Comparison of ENCODE assay signal across 8 cellular contexts in the genomic region with DNA sequence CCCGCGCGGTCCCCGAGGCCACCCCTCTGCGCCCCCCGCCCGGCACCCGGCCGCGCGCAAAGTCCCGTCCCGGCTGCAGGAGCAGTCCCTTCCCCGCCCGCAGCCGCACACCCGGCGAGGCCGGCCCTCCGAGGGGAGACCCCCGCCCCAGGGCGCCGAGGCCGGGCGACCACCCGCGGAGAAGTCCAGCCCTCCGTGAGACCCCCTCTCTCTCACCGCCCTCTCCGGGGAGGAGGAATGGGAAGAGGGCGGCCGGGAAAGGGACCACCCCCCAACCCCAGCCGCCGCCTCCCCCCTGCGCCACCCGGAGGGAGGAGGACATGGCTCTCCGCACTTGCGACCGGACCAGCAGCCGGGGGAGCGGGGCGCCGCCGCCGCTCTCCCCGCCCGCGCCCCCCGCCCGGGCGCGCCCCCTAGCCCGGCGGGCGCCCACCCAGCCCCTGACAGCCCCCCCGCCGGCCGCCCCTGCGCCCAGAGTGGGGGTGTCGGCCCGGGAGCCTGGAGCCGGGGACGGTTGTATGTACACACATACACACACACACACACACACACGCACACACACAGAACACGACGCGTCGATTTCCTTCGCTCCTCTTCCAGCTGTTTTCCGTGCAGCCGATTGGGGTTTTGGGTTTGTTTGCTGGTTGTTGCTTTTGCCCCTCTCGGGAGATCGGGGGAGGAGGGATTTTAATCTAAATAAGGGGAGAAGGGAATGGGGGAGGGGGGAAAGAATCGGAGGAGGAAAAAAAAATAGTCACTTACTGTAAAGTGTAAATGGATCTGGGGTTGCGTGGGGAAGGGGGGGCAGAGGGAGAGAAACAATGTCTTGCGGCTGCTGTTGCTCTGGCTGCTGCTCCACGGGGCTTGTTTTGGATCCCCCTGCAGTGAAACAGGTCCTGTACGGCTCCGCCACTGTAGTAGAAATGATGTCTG. TPM values are rescaled to one million over a fixed set of nuclear protein-coding genes. Genes with fewer than 3 reads are reported as not detected.
DNase-seq lines count a peak whose midpoint lies in the region; ATAC-seq, FAIRE-seq and TF ChIP-seq lines count a peak whose summit lies in the region.

A gene (minus strand): TSS at position 925 of the 933 bp plus-strand sequence.

- no peak within 1 kb of the TSS for H2BK20ac ChIP-seq in H1 (ENCODE audit: low read length)

- H3K4me2 ChIP-seq in H1 (ENCODE audit: insufficient read depth in 1 of 2, low read depth in 2 of 2, low read length in 2 of 2) (peak within 1 kb of the TSS; percentile 92 to 99), mesenchymal stem cell (ENCODE audit: low read length, poor library complexity, severe bottlenecking) (peak within 1 kb of the TSS; percentile 98)

- 0% methylated on average over 11 of the region's 79 CpGs; no CpG with 5 or more reads in 1 of the 2 experiments for WGBS in H1 (ENCODE audit: extremely low coverage in 1 of 2, insufficient coverage in 1 of 2, insufficient read length in 1 of 2, insufficient replicate concordance in 2 of 2, low coverage in 1 of 2, low lambda C conversion rate in 2 of 2, missing lambda C conversion rate in 1 of 2), 2 experiments
- under 1% methylated on average over 37 of the region's 79 CpGs for WGBS in mesenchymal stem cell

- H3K27ac Mint-ChIP-seq in activated CD8-positive, alpha-beta T cell treated with anti-CD3 and anti-CD28 coated beads, Interleukin-2, amount 10 ng/mL, durations not matched to agents 7 days and 5 days = peak within 1 kb of the TSS; percentile 97

- H3K36me3 ChIP-seq in H1 (ENCODE audit: control insufficient read depth in 2 of 4, insufficient read depth in 4 of 4, low read length in 3 of 4) (no peaks in the 10 kb centered on the region), mesenchymal stem cell (ENCODE audit: control insufficient read depth in 1 of 2, insufficient read depth in 2 of 2, low read depth in 1 of 2, low read length in 2 of 2) (peaks cover 0 to 6% of the 10 kb centered on the region in 2 experiments)

- TF ChIP-seq RAD21 in H1 (IDR thresholded peaks at IDR 0.05 in 1 of 2, conservative IDR thresholded peaks at IDR 0.05 in 1 of 2; ENCODE audit: low read depth in 2 of 2, low read length in 2 of 2) = no peak

- H2BK5ac ChIP-seq in H1 (ENCODE audit: low read depth, low read length) (no peak within 1 kb of the TSS), mesenchymal stem cell (ENCODE audit: low read depth, low read length, poor library complexity, severe bottlenecking) (peak within 1 kb of the TSS; percentile 87)

- CTCF ChIA-PET in activated CD8-positive, alpha-beta T cell treated with anti-CD3 and anti-CD28 coated beads, Interleukin-2, amount 10 ng/mL, durations not matched to agents 7 days and 5 days (lab: Charles Lee) = interaction anchor here (1.0 to 5.8 kb wide), 34 partner anchors 13 to 442 kb away, joined by 3 to 173 read pairs (median 6); no protein-coding TSS in a partner anchor
- CTCF ChIA-PET in H1 (lab: Charles Lee; ENCODE audit: partially characterized antibody) = interaction anchor here (0.9 to 4.4 kb wide), 6 partner anchors 11 to 249 kb away, joined by 3 to 43 read pairs (median 10); no protein-coding TSS in a partner anchor

- H3K27me3 ChIP-seq in H1 (replicated peaks in 1 of 4; ENCODE audit: control insufficient read depth in 3 of 4, extremely low read depth in 1 of 4, insufficient read depth in 3 of 4, low read length in 3 of 4) (peaks cover 1 to 24% (median 12%) of the 10 kb centered on the region in 4 experiments; a peak in 6 of 7 replicates), mesenchymal stem cell (ENCODE audit: control insufficient read depth in 1 of 2, insufficient read depth in 1 of 2, low read length in 2 of 2) (no peaks in the 10 kb centered on the region)

- H2AFZ ChIP-seq in H1 (ENCODE audit: low read length) (peak within 1 kb of the TSS; percentile 71; the same call in 1 of the 2 replicates), mesenchymal stem cell (ENCODE audit: low read depth, low read length) (peak within 1 kb of the TSS; percentile 83)

- peak within 1 kb of the TSS in 2 of 4 experiments; percentile 20 to 38; a peak in 3 of 7 replicates for H3K9ac ChIP-seq in H1 (replicated peaks in 1 of 4; ENCODE audit: extremely low read depth in 1 of 4, low read depth in 3 of 4, low read length in 3 of 4)
- peak within 1 kb of the TSS; percentile 94 for H3K9ac ChIP-seq in mesenchymal stem cell (ENCODE audit: low read length)

- no peak within 1 kb of the TSS for H3K56ac ChIP-seq in H1 (replicated peaks; ENCODE audit: insufficient read length, low read depth, low read length)

- no peaks in the 10 kb centered on the region for H3K79me2 ChIP-seq in H1 (ENCODE audit: control insufficient read depth in 1 of 2, insufficient read depth in 2 of 2, low read length in 2 of 2)

- no peaks in the 10 kb centered on the region for H3K27me3 Mint-ChIP-seq in activated CD8-positive, alpha-beta T cell treated with anti-CD3 and anti-CD28 coated beads, Interleukin-2, amount 10 ng/mL, durations not matched to agents 7 days and 5 days (ENCODE audit: low read depth)

- POLR2A ChIA-PET in activated CD8-positive, alpha-beta T cell treated with anti-CD3 and anti-CD28 coated beads, Interleukin-2, amount 10 ng/mL, durations not matched to agents 7 days and 5 days (lab: Charles Lee) = interaction anchor here (0.6 to 3.5 kb wide), 29 partner anchors 16 to 444 kb away, joined by 3 to 26 read pairs (median 5); no protein-coding TSS in a partner anchor
- POLR2A ChIA-PET in H1 (lab: Charles Lee; ENCODE audit: partially characterized antibody) = no interaction called here

- H3K23ac ChIP-seq in H1 (ENCODE audit: insufficient read length) (no peak within 1 kb of the TSS), mesenchymal stem cell (ENCODE audit: low read length in 2 of 2) (peak within 1 kb of the TSS; percentile 71 to 90)

- peak within 1 kb of the TSS; percentile 24; the same call in 1 of the 2 replicates for H3K18ac ChIP-seq in H1 (ENCODE audit: extremely low read depth, low read length)
- peak within 1 kb of the TSS; percentile 96 to 97 for H3K18ac ChIP-seq in mesenchymal stem cell (ENCODE audit: low read depth in 1 of 2, low read length in 2 of 2)

- H4K5ac ChIP-seq in H1 (ENCODE audit: insufficient read length, low read depth, low read length) = no peak within 1 kb of the TSS

- peak within 1 kb of the TSS; percentile 99 for H3K4me3 Mint-ChIP-seq in activated CD8-positive, alpha-beta T cell treated with anti-CD3 and anti-CD28 coated beads, Interleukin-2, amount 10 ng/mL, durations not matched to agents 7 days and 5 days

- H2BK120ac ChIP-seq in H1 (replicated peaks; ENCODE audit: low read depth, low read length) (no peak within 1 kb of the TSS), mesenchymal stem cell (ENCODE audit: low read depth, low read length) (peak within 1 kb of the TSS; percentile 99)

- H2BK15ac ChIP-seq in H1 (ENCODE audit: low read length) (no peak within 1 kb of the TSS), mesenchymal stem cell (ENCODE audit: low read depth, poor library complexity, severe bottlenecking) (peak within 1 kb of the TSS; percentile 99)

- TF ChIP-seq EP300 in H1 (IDR thresholded peaks at IDR 0.05; ENCODE audit: borderline replicate concordance in 1 of 2, low read depth in 2 of 2, low read length in 2 of 2) = no peak

- H4K20me1 ChIP-seq in H1 (replicated peaks in 1 of 2; ENCODE audit: control insufficient read depth in 1 of 2, insufficient read depth in 2 of 2, low read length in 2 of 2) = peaks cover 0 to 2% of the 10 kb centered on the region in 2 experiments

- H3K27ac ChIP-seq in H1 (ENCODE audit: low read depth, low read length) = no peak within 1 kb of the TSS
- peak within 1 kb of the TSS; percentile 77 for H3K27ac ChIP-seq in mesenchymal stem cell (ENCODE audit: low read length, poor library complexity, severe bottlenecking)

- H3K14ac ChIP-seq in H1 (ENCODE audit: insufficient read length) (no peak within 1 kb of the TSS), mesenchymal stem cell (ENCODE audit: low read length in 2 of 2) (peak within 1 kb of the TSS; percentile 94 to 96)

- peak; percentile 7 for ATAC-seq in GM18508 (IDR thresholded peaks at IDR 0.05; ENCODE audit: insufficient read depth, unreplicated experiment)
- peak; percentile 27 for ATAC-seq in activated CD8-positive, alpha-beta T cell treated with anti-CD3 and anti-CD28 coated beads, Interleukin-2, amount 10 ng/mL, durations not matched to agents 7 days and 5 days

- TF ChIP-seq CTCF in H1 (IDR thresholded peaks at IDR 0.05; ENCODE audit: control extremely low read depth in 1 of 3, insufficient read depth in 1 of 3, low read depth in 1 of 3, low read length in 3 of 3) = no peak

- H3K9me3 Mint-ChIP-seq in activated CD8-positive, alpha-beta T cell treated with anti-CD3 and anti-CD28 coated beads, Interleukin-2, amount 10 ng/mL, durations not matched to agents 7 days and 5 days (ENCODE audit: insufficient read depth) = no peaks in the 10 kb centered on the region

- H4K8ac ChIP-seq in H1 (ENCODE audit: extremely low read depth, insufficient read depth, low read length) = peak within 1 kb of the TSS; percentile 59
- peak within 1 kb of the TSS; percentile 89 for H4K8ac ChIP-seq in mesenchymal stem cell (ENCODE audit: low read length)

- no peak within 1 kb of the TSS for H2BK12ac ChIP-seq in H1 (ENCODE audit: low read depth, low read length)
- H2BK12ac ChIP-seq in mesenchymal stem cell (ENCODE audit: low read length in 2 of 2) = peak within 1 kb of the TSS in 1 of 2 experiments; percentile 51

- H3K4me3 ChIP-seq in H1 (ENCODE audit: extremely low read depth in 1 of 4, insufficient read depth in 2 of 4, low read depth in 3 of 4, low read length in 4 of 4) = peak within 1 kb of the TSS; percentile 63 to 84 (median 68)
- peak within 1 kb of the TSS; percentile 88 to 90 for H3K4me3 ChIP-seq in mesenchymal stem cell (ENCODE audit: insufficient read depth in 1 of 2, low read depth in 1 of 2, low read length in 2 of 2)

- H3K9me3 ChIP-seq in H1 (ENCODE audit: insufficient read depth in 2 of 2, low read depth in 1 of 2, low read length in 1 of 2) (no peaks in the 10 kb centered on the region), mesenchymal stem cell (ENCODE audit: control insufficient read depth, low read length) (no peaks in the 10 kb centered on the region)

- H2AK5ac ChIP-seq in H1 (ENCODE audit: low read depth, low read length) (no peak within 1 kb of the TSS), mesenchymal stem cell (ENCODE audit: low read length, severe bottlenecking) (no peak within 1 kb of the TSS)

- H3K79me1 ChIP-seq in H1 (ENCODE audit: low read depth, low read length) (no peaks in the 10 kb centered on the region), mesenchymal stem cell (replicated peaks; ENCODE audit: low read length, poor library complexity, severe bottlenecking) (peaks cover 5% of the 10 kb centered on the region)

- H3K4me1 ChIP-seq in H1 (replicated peaks in 1 of 4; ENCODE audit: control insufficient read depth in 3 of 4, insufficient read depth in 4 of 4, low read length in 3 of 4) (peaks cover 8 to 22% (median 10%) of the 10 kb centered on the region in 4 experiments; a peak in 6 of 7 replicates), mesenchymal stem cell (ENCODE audit: control insufficient read depth, insufficient read depth, low read depth, low read length) (peaks cover 6% of the 10 kb centered on the region)

- H3K36me3 Mint-ChIP-seq in activated CD8-positive, alpha-beta T cell treated with anti-CD3 and anti-CD28 coated beads, Interleukin-2, amount 10 ng/mL, durations not matched to agents 7 days and 5 days (ENCODE audit: low read depth) = peaks cover 23% of the 10 kb centered on the region

- FAIRE-seq in H1 (lab: Jason Lieb, UNC) = no peak
- FAIRE-seq in RCC 7860 (lab: Jason Lieb, UNC) = no peak

- TF ChIP-seq POLR2A in H1 (IDR thresholded peaks at IDR 0.05; ENCODE audit: control extremely low read depth in 1 of 2, low read depth in 2 of 2, low read length in 2 of 2) = no peak; a peak in 1 of 3 replicates

- H4K91ac ChIP-seq in H1 (replicated peaks; ENCODE audit: insufficient read length, low read length) = no peak within 1 kb of the TSS
- H4K91ac ChIP-seq in mesenchymal stem cell (ENCODE audit: low read length) = peak within 1 kb of the TSS; percentile 91

- no peak within 1 kb of the TSS for H3K4ac ChIP-seq in H1 (replicated peaks; ENCODE audit: insufficient read length, low read depth, low read length)
- H3K4ac ChIP-seq in mesenchymal stem cell (ENCODE audit: low read depth in 1 of 2, low read length in 2 of 2) = peak within 1 kb of the TSS; percentile 91 to 97

- peaks cover 58% of the 10 kb centered on the region for H3K4me1 Mint-ChIP-seq in activated CD8-positive, alpha-beta T cell treated with anti-CD3 and anti-CD28 coated beads, Interleukin-2, amount 10 ng/mL, durations not matched to agents 7 days and 5 days (ENCODE audit: low read depth)

- DNase-seq in 8988T = peak; percentile 63
- peak; percentile 73 for DNase-seq in M059J (ENCODE audit: low read depth)
- peak; percentile 68 for DNase-seq in activated CD8-positive, alpha-beta T cell treated with anti-CD3 and anti-CD28 coated beads, Interleukin-2, amount 10 ng/mL, durations not matched to agents 7 days and 5 days
- DNase-seq in H1 (ENCODE audit: low read depth in 1 of 2, low spot score in 2 of 2) = peak in 1 of 2 experiments; percentile 65
- peak; percentile 90 for DNase-seq in mesenchymal stem cell
- peak; percentile 6 to 12 for DNase-seq in stimulated activated CD8-positive, alpha-beta memory T cell treated with anti-CD3 and anti-CD28 coated beads, Interleukin-4, amount 100 ng/mL, for 4 hours (ENCODE audit: low read depth in 2 of 2, low spot score in 1 of 2)
- DNase-seq in RCC 7860 (ENCODE audit: low spot score) = no peak

- peaks cover 15% of the 10 kb centered on the region for H3K23me2 ChIP-seq in H1 (ENCODE audit: low read depth, low read length)

RNA-seq across cellular contexts. Expression of the gene that starts here (rescaled TPM):
- total RNA-seq in M059J (2014; rRNA removed; shearing (Covaris generic)) = 31.5 and 35.4 TPM in 2 replicates
- total RNA-seq in activated CD8-positive, alpha-beta T cell treated with anti-CD3 and anti-CD28 coated beads, Interleukin-2, amount 10 ng/mL, durations not matched to agents 7 days and 5 days = 10 to 100 TPM; 36.7 to 42.9 TPM
- 3.3 and 4.0 TPM in 2 replicates for total RNA-seq in H1 (2021; fragmentation: NEBNext Ultra II Directional; extraction: Animal tissue kit (Norgen Biotek cat#: 25700))
- 1.6 and 2.6 TPM in 2 replicates for polyA plus RNA-seq in H1 (2011; rRNA removed)
- polyA plus RNA-seq in H1 (2011; cell fraction: cytosol; rRNA removed) = 1.9 TPM
- 6.1 TPM for polyA plus RNA-seq in H1 (2011; cell fraction: nucleus; rRNA removed)
- polyA plus RNA-seq in H1 (2012, experiment 1 of 2) = 1.2 to 1.8 TPM (median 1.6 TPM) in 4 replicates
- 0.08 TPM for polyA plus RNA-seq in H1 (2012, experiment 2 of 2)
- 1.8 TPM for polyA plus RNA-seq in H1 (2013, experiment 1 of 2)
- polyA plus RNA-seq in H1 (2013, experiment 2 of 2) = 1.4 TPM
- 4.8 and 7.9 TPM in 2 replicates for polyA minus RNA-seq in H1 (2011; rRNA and poly(A)+ RNA removed)
- 5.8 TPM for polyA minus RNA-seq in H1 (2011; cell fraction: cytosol; rRNA and poly(A)+ RNA removed)
- polyA minus RNA-seq in H1 (2011; cell fraction: nucleus; rRNA and poly(A)+ RNA removed) = 10.1 TPM
- 16.8 TPM for polyA plus RNA-seq in mesenchymal stem cell (2013, experiment 1 of 2)
- polyA plus RNA-seq in mesenchymal stem cell (2013, experiment 2 of 2) = 16.0 TPM
